Comparison of ENCODE assay signal across 27 cellular contexts in genomic region chr6:86943819-86944407, GRCh38. TPM values are rescaled to one million over a fixed set of nuclear protein-coding genes. Genes with fewer than 3 reads are reported as not detected.
"Had no signal": no experiment of that assay in that cellular context is flagged by ENCODE, and none has a peak within 500 bp of the region (broad histone marks: within the 10 kb centered on the region; RNA-seq: fewer than 3 reads in every experiment).

No MANE protein-coding gene starts in this region.

- H3K4me3 ChIP-seq: MG63 had no signal

- H3K36me3 ChIP-seq: MG63 had no signal

- H3K36me3 Mint-ChIP-seq: activated CD8-positive, alpha-beta memory T cell treated with anti-CD3 and anti-CD28 coated beads, Interleukin-2, amount 10 ng/mL, durations not matched to agents 7 days and 5 days; activated naive CD4-positive, alpha-beta T cell treated with anti-CD3 and anti-CD28 coated beads, Interleukin-2, amount 50 U/mL, for 24 hours had no signal

- H3K9me3 Mint-ChIP-seq: activated CD4-positive, alpha-beta T cell treated with anti-CD3 and anti-CD28 coated beads, Interleukin-2, amount 10 ng/mL, durations not matched to agents 24 days and 14 days; activated naive CD4-positive, alpha-beta T cell treated with anti-CD3 and anti-CD28 coated beads, Interleukin-2, amount 50 U/mL, for 24 hours; activated T-cell treated with anti-CD3 and anti-CD28 coated beads, Interleukin-2, amount 50 U/mL, for 24 hours; activated T-helper 1 cell treated with anti-CD3 and anti-CD28 coated beads, Interleukin-12 subunit alpha, Interleukin-12 subunit beta, Interleukin-2, Interleukin-4 antibody, amounts not matched to agents 30 ng/mL and 10 ng/mL and 1 ng/mL, durations not matched to agents 14 hours and 24 hours and 36 hours; T-helper 1 cell treated with Interleukin-12 subunit alpha and Interleukin-12 subunit beta and Interleukin-4 antibody, amounts not matched to agents 30 μg/mL and 1 μg/mL, for 36 hours had no signal

- ATAC-seq: activated CD8-positive, alpha-beta memory T cell treated with anti-CD3 and anti-CD28 coated beads, Interleukin-2, amount 10 ng/mL, durations not matched to agents 7 days and 5 days; Right ventricle myocardium inferior had no signal

- H3K27ac Mint-ChIP-seq: activated CD4-positive, alpha-beta T cell treated with anti-CD3 and anti-CD28 coated beads, Interleukin-2, amount 10 ng/mL, durations not matched to agents 24 days and 14 days; activated CD8-positive, alpha-beta memory T cell treated with anti-CD3 and anti-CD28 coated beads, Interleukin-2, amount 10 ng/mL, durations not matched to agents 7 days and 5 days; activated naive CD4-positive, alpha-beta T cell treated with anti-CD3 and anti-CD28 coated beads, Interleukin-2, amount 50 U/mL, for 24 hours; activated T-cell treated with anti-CD3 and anti-CD28 coated beads, Interleukin-2, amount 50 U/mL, for 24 hours; activated T-helper 1 cell treated with anti-CD3 and anti-CD28 coated beads, Interleukin-12 subunit alpha, Interleukin-12 subunit beta, Interleukin-2, Interleukin-4 antibody, amounts not matched to agents 30 ng/mL and 10 ng/mL and 1 ng/mL, durations not matched to agents 14 hours and 24 hours and 36 hours; T-helper 1 cell treated with Interleukin-12 subunit alpha and Interleukin-12 subunit beta and Interleukin-4 antibody, amounts not matched to agents 30 μg/mL and 1 μg/mL, for 36 hours had no signal

- H3K27me3 ChIP-seq: MG63 had no signal

- H3K4me1 Mint-ChIP-seq: activated CD4-positive, alpha-beta T cell treated with anti-CD3 and anti-CD28 coated beads, Interleukin-2, amount 10 ng/mL, durations not matched to agents 24 days and 14 days; activated CD8-positive, alpha-beta memory T cell treated with anti-CD3 and anti-CD28 coated beads, Interleukin-2, amount 10 ng/mL, durations not matched to agents 7 days and 5 days; activated naive CD4-positive, alpha-beta T cell treated with anti-CD3 and anti-CD28 coated beads, Interleukin-2, amount 50 U/mL, for 24 hours had no signal

- H3K9me3 ChIP-seq: MG63 had no signal

- H3K4me3 Mint-ChIP-seq: activated CD4-positive, alpha-beta T cell treated with anti-CD3 and anti-CD28 coated beads, Interleukin-2, amount 10 ng/mL, durations not matched to agents 24 days and 14 days; activated CD8-positive, alpha-beta memory T cell treated with anti-CD3 and anti-CD28 coated beads, Interleukin-2, amount 10 ng/mL, durations not matched to agents 7 days and 5 days; activated naive CD4-positive, alpha-beta T cell treated with anti-CD3 and anti-CD28 coated beads, Interleukin-2, amount 50 U/mL, for 24 hours; activated T-cell treated with anti-CD3 and anti-CD28 coated beads, Interleukin-2, amount 50 U/mL, for 24 hours; activated T-helper 1 cell treated with anti-CD3 and anti-CD28 coated beads, Interleukin-12 subunit alpha, Interleukin-12 subunit beta, Interleukin-2, Interleukin-4 antibody, amounts not matched to agents 30 ng/mL and 10 ng/mL and 1 ng/mL, durations not matched to agents 14 hours and 24 hours and 36 hours; T-helper 1 cell treated with Interleukin-12 subunit alpha and Interleukin-12 subunit beta and Interleukin-4 antibody, amounts not matched to agents 30 μg/mL and 1 μg/mL, for 36 hours had no signal

- DNase-seq: activated CD4-positive, alpha-beta T cell treated with anti-CD3 and anti-CD28 coated beads for 1 hour; activated CD4-positive, alpha-beta T cell treated with anti-CD3 and anti-CD28 coated beads, Interleukin-2, amount 10 ng/mL, durations not matched to agents 24 days and 14 days; activated CD4-positive, alpha-beta T cell treated with anti-CD3 and anti-CD28 coated beads, Interleukin-2, amount 50 U/mL, for 48 hours; activated CD8-positive, alpha-beta memory T cell treated with anti-CD3 and anti-CD28 coated beads, Interleukin-2, amount 10 ng/mL, durations not matched to agents 7 days and 5 days; activated effector memory CD4-positive, alpha-beta T cell treated with Interleukin-2 at 50 U/mL for 16 hours; activated naive CD4-positive, alpha-beta T cell; activated T-cell treated with anti-CD3 and anti-CD28 coated beads, Interleukin-2, amount 50 U/mL, for 24 hours; aorta; central memory CD4-positive, alpha-beta T cell; MG63; MV-4-11; NCI-H1105; NCI-H1436; NCI-H1694 treated with DMSO at 0.1 percent for 48 hours; NCI-H2081; NCI-H2227 treated with DMSO at 0.1 percent for 48 hours; NCI-H446 treated with DMSO at 0.1 percent for 48 hours; NCI-H526 treated with DMSO at 0.1 percent for 48 hours; NCI-H82; RPMI8226 had no signal

RNA-seq across cellular contexts. Expression of gene HTR1E, which starts 6.6 kb away (rescaled TPM):
- total RNA-seq: activated CD4-positive, alpha-beta T cell treated with anti-CD3 and anti-CD28 coated beads, Interleukin-2, amount 10 ng/mL, durations not matched to agents 24 days and 14 days; activated CD8-positive, alpha-beta memory T cell treated with anti-CD3 and anti-CD28 coated beads, Interleukin-2, amount 10 ng/mL, durations not matched to agents 7 days and 5 days; activated T-helper 1 cell treated with anti-CD3 and anti-CD28 coated beads, Interleukin-12 subunit alpha, Interleukin-12 subunit beta, Interleukin-2, Interleukin-4 antibody, amounts not matched to agents 30 ng/mL and 10 ng/mL and 1 ng/mL, durations not matched to agents 14 hours and 24 hours and 36 hours; aorta; bronchial epithelial cell; chondrocyte; OCI-LY7; Right ventricle myocardium inferior had no signal
